Comparison of ENCODE assay signal across 24 cellular contexts in the genomic region with DNA sequence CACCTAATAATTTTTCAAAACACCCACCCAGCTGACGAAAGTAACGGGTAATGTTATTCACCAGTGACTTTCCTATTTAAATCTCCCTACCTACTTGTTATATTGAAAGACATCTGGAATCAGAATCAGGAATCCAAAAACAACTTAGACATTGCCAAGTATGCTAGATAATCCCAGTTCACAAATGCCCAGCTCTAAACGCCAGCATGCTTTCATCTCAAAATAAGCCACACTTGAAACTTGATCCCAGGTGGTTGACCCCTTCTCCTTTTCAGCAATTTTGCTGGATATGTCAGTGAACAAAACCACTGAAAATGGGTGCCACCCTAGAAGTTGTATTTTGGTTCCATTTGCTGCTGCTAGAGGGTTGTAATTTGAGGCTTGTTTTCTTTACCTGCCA.
DNase-seq lines count a peak whose midpoint lies in the region; ATAC-seq, FAIRE-seq and TF ChIP-seq lines count a peak whose summit lies in the region.
"Had no signal": no experiment of that assay in that cellular context is flagged by ENCODE, and none has a peak within 500 bp of the region (broad histone marks: within the 10 kb centered on the region; RNA-seq: fewer than 3 reads in every experiment).

No MANE protein-coding gene starts in this region.

- WGBS in right cardiac atrium = 38% methylated on average over 3 of the region's 3 CpGs

- H3K4me3 Mint-ChIP-seq in astrocyte (ENCODE audit: unreplicated experiment) = no peak overlapping the region
- H3K4me3 Mint-ChIP-seq in activated T-helper 1 cell treated with anti-CD3 and anti-CD28 coated beads, Interleukin-12 subunit alpha, Interleukin-12 subunit beta, Interleukin-2, Interleukin-4 antibody, amounts not matched to agents 30 ng/mL and 10 ng/mL and 1 ng/mL, durations not matched to agents 14 hours and 24 hours and 36 hours = no peak overlapping the region
- H3K4me3 Mint-ChIP-seq: CD4-positive, alpha-beta memory T cell had no signal

- H3K27ac ChIP-seq in cardiac muscle cell (peak overlapping the region; percentile 69), right cardiac atrium (ENCODE audit: low read length) (no peak overlapping the region), astrocyte (ENCODE audit: low read depth, low read length) (no peak overlapping the region)
- H3K27ac ChIP-seq: A549, BLaER1 had no signal

- no peak overlapping the region for H2AFZ ChIP-seq in astrocyte (ENCODE audit: low read depth, low read length)

- H3K27me3 ChIP-seq in cardiac muscle cell (no peaks in the 10 kb centered on the region), right cardiac atrium (ENCODE audit: control insufficient read depth, insufficient read depth) (no peaks in the 10 kb centered on the region), astrocyte (ENCODE audit: insufficient read depth, low read length) (no peaks in the 10 kb centered on the region)
- H3K27me3 ChIP-seq: BLaER1 had no signal

- H3K79me2 ChIP-seq in astrocyte (ENCODE audit: insufficient read depth, low read length) = no peaks in the 10 kb centered on the region

- H3K4me1 Mint-ChIP-seq in astrocyte (ENCODE audit: low read depth, unreplicated experiment) = no peaks in the 10 kb centered on the region
- H3K4me1 Mint-ChIP-seq in activated T-helper 1 cell treated with anti-CD3 and anti-CD28 coated beads, Interleukin-12 subunit alpha, Interleukin-12 subunit beta, Interleukin-2, Interleukin-4 antibody, amounts not matched to agents 30 ng/mL and 10 ng/mL and 1 ng/mL, durations not matched to agents 14 hours and 24 hours and 36 hours (ENCODE audit: low read depth) = no peaks in the 10 kb centered on the region
- H3K4me1 Mint-ChIP-seq: CD4-positive, alpha-beta memory T cell had no signal

- no peaks in the 10 kb centered on the region for H3K9me3 ChIP-seq in cardiac muscle cell (ENCODE audit: low read depth)
- H3K9me3 ChIP-seq in right cardiac atrium (ENCODE audit: control insufficient read depth, low read length) = no peaks in the 10 kb centered on the region
- no peaks in the 10 kb centered on the region for H3K9me3 ChIP-seq in astrocyte (ENCODE audit: insufficient read depth, low read depth, low read length)
- H3K9me3 ChIP-seq: A549 had no signal

- H3K9ac ChIP-seq in astrocyte (ENCODE audit: low read length) = no peak overlapping the region
- H3K9ac ChIP-seq: BLaER1 had no signal

- peaks cover 52% of the 10 kb centered on the region for H3K4me1 ChIP-seq in cardiac muscle cell (ENCODE audit: low read depth)
- no peaks in the 10 kb centered on the region for H3K4me1 ChIP-seq in right cardiac atrium (ENCODE audit: control insufficient read depth, insufficient read depth, low read length)
- H3K4me1 ChIP-seq in astrocyte (ENCODE audit: insufficient read depth, low read length) = no peaks in the 10 kb centered on the region
- H3K4me1 ChIP-seq: A549 had no signal

- no peaks in the 10 kb centered on the region for H4K20me1 ChIP-seq in astrocyte (ENCODE audit: insufficient read depth, low read length)
- H4K20me1 ChIP-seq: BLaER1 had no signal

- no peak overlapping the region for H3K4me2 ChIP-seq in astrocyte (ENCODE audit: low read length)
- H3K4me2 ChIP-seq: A549, BLaER1 had no signal

- H3K4me3 ChIP-seq in cardiac muscle cell (no peak overlapping the region), right cardiac atrium (ENCODE audit: low read length) (no peak overlapping the region), astrocyte (ENCODE audit: insufficient read depth, low read depth, low read length) (no peak overlapping the region), foreskin fibroblast (ENCODE audit: low read depth in 1 of 2, low read length in 2 of 2) (no peak overlapping the region)
- H3K4me3 ChIP-seq: A549, BLaER1, K562 had no signal

- TF ChIP-seq CTCF in cardiac muscle cell (IDR thresholded peaks at IDR 0.05; ENCODE audit: low read depth, low read length) (no peak), astrocyte (IDR thresholded peaks at IDR 0.05; ENCODE audit: insufficient read depth, low read depth, low read length) (no peak), foreskin fibroblast (IDR thresholded peaks at IDR 0.05; ENCODE audit: low read depth, low read length) (no peak)

- DNase-seq in cardiac muscle cell (ENCODE audit: low read depth in 1 of 2, low spot score in 1 of 2) (no peak), right cardiac atrium (no peak), NCI-H524 (lab: John Stamatoyannopoulos, UW) (peak; percentile 77 to 90), astrocyte (ENCODE audit: low read depth) (peak; percentile 16), foreskin fibroblast (no peak)
- DNase-seq in activated T-helper 1 cell treated with anti-CD3 and anti-CD28 coated beads, Interleukin-12 subunit alpha, Interleukin-12 subunit beta, Interleukin-2, Interleukin-4 antibody, amounts not matched to agents 30 ng/mL and 10 ng/mL and 1 ng/mL, durations not matched to agents 14 hours and 24 hours and 36 hours (ENCODE audit: low spot score) = no peak
- DNase-seq: CD4-positive, alpha-beta memory T cell; DMS53; NCI-H1930; NCI-H226; NCI-H526; PC-3; RPMI8226; SHP77 treated with DMSO at 0.1 percent for 48 hours; T-helper 1 cell had no signal

- H3K36me3 ChIP-seq in cardiac muscle cell (no peaks in the 10 kb centered on the region), astrocyte (ENCODE audit: insufficient read depth, low read length) (no peaks in the 10 kb centered on the region)
- H3K36me3 ChIP-seq: BLaER1 had no signal

- H3K27ac Mint-ChIP-seq in astrocyte (ENCODE audit: unreplicated experiment) = no peak overlapping the region
- no peak overlapping the region for H3K27ac Mint-ChIP-seq in activated T-helper 1 cell treated with anti-CD3 and anti-CD28 coated beads, Interleukin-12 subunit alpha, Interleukin-12 subunit beta, Interleukin-2, Interleukin-4 antibody, amounts not matched to agents 30 ng/mL and 10 ng/mL and 1 ng/mL, durations not matched to agents 14 hours and 24 hours and 36 hours
- H3K27ac Mint-ChIP-seq: CD4-positive, alpha-beta memory T cell had no signal

- intact Hi-C loops in right cardiac atrium (cut with DNase I) = no loop called here
- intact Hi-C loops in activated T-helper 1 cell treated with anti-CD3 and anti-CD28 coated beads, Interleukin-12 subunit alpha, Interleukin-12 subunit beta, Interleukin-2, Interleukin-4 antibody, amounts not matched to agents 30 ng/mL and 10 ng/mL and 1 ng/mL, durations not matched to agents 14 hours and 24 hours and 36 hours (cut with micrococcal nuclease) = no loop called here

- no peaks in the 10 kb centered on the region for H3K27me3 Mint-ChIP-seq in astrocyte (ENCODE audit: low read depth, unreplicated experiment)
- no peaks in the 10 kb centered on the region for H3K27me3 Mint-ChIP-seq in activated T-helper 1 cell treated with anti-CD3 and anti-CD28 coated beads, Interleukin-12 subunit alpha, Interleukin-12 subunit beta, Interleukin-2, Interleukin-4 antibody, amounts not matched to agents 30 ng/mL and 10 ng/mL and 1 ng/mL, durations not matched to agents 14 hours and 24 hours and 36 hours (ENCODE audit: insufficient read depth)

- no peak for FAIRE-seq in astrocyte (lab: Jason Lieb, UNC)
- FAIRE-seq: A549, GM12891, GM18507, H1, K562 had no signal

- H3K36me3 Mint-ChIP-seq in astrocyte (ENCODE audit: low read depth, unreplicated experiment) = peaks cover 5% of the 10 kb centered on the region
- H3K36me3 Mint-ChIP-seq in activated T-helper 1 cell treated with anti-CD3 and anti-CD28 coated beads, Interleukin-12 subunit alpha, Interleukin-12 subunit beta, Interleukin-2, Interleukin-4 antibody, amounts not matched to agents 30 ng/mL and 10 ng/mL and 1 ng/mL, durations not matched to agents 14 hours and 24 hours and 36 hours (ENCODE audit: low read depth) = no peaks in the 10 kb centered on the region

- H3K9me3 Mint-ChIP-seq in astrocyte (ENCODE audit: unreplicated experiment) = no peaks in the 10 kb centered on the region
- H3K9me3 Mint-ChIP-seq in activated T-helper 1 cell treated with anti-CD3 and anti-CD28 coated beads, Interleukin-12 subunit alpha, Interleukin-12 subunit beta, Interleukin-2, Interleukin-4 antibody, amounts not matched to agents 30 ng/mL and 10 ng/mL and 1 ng/mL, durations not matched to agents 14 hours and 24 hours and 36 hours = peaks cover 16% of the 10 kb centered on the region

- ATAC-seq in right cardiac atrium (no peak), HG03354 (IDR thresholded peaks at IDR 0.05; ENCODE audit: poor library complexity, severe bottlenecking, unreplicated experiment) (no peak)
- no peak for ATAC-seq in activated CD4-positive, CD25-positive, alpha-beta regulatory T cell treated with anti-CD3 and anti-CD28 coated beads, Interleukin-2, amount 50 U/mL, for 24 hours
- ATAC-seq: A549, K562, PC-3, SK-N-SH treated with all-trans-retinoic acid at 6 μM for 48 hours had no signal

Comparison
In these comparisons a context has a peak if more than half of its experiments do, and no peak if none do; other contexts are left out.
1. DNase-seq: peak in NCI-H524 (2 of 2) and astrocyte (single experiment); none in cardiac muscle cell (0 of 2), right cardiac atrium (0 of 3), foreskin fibroblast (0 of 2) and activated T-helper 1 cell treated with anti-CD3 and anti-CD28 coated beads, Interleukin-12 subunit alpha, Interleukin-12 subunit beta, Interleukin-2, Interleukin-4 antibody, amounts not matched to agents 30 ng/mL and 10 ng/mL and 1 ng/mL, durations not matched to agents 14 hours and 24 hours and 36 hours (single experiment).